25 cellular contexts compared by ENCODE assay signal in the genomic region with DNA sequence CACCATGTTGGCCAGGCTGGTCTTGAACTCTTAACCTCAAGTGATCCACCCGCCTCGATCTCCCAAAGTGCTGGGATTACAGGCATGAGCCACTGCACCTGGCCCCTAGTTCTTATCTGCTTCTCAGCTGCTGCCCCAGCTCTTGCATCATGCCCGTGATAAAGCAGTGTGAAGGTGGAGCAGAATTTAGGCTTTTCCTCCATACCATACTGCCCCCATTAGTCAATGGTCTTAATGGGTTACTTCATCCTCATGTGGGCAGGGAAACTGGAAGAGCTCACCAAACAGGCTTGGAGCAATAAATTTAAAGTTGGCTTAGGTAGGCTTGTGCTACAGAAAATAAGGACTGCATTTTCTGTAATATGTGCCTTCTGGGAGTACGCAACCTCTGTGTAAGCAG.
DNase-seq lines count a peak whose midpoint lies in the region; ATAC-seq and TF ChIP-seq lines count a peak whose summit lies in the region.
"Had no signal": no experiment of that assay in that cellular context is flagged by ENCODE, and none has a peak within 500 bp of the region (broad histone marks: within the 10 kb centered on the region; RNA-seq: fewer than 3 reads in every experiment).

No MANE protein-coding gene starts in this region.

- DNase-seq in ACHN (peak; percentile 5), GM23338 (ENCODE audit: low spot score) (peak; percentile 49), PC-3 (peak; percentile 26), fibroblast of mammary gland (ENCODE audit: low read depth) (peak; percentile 35), amygdala (lab: John Stamatoyannopoulos, UW) (no peak), right cardiac atrium (no peak)
- DNase-seq in activated effector memory CD4-positive, alpha-beta T cell treated with Interleukin-2 at 50 U/mL for 16 hours: no peak
- DNase-seq: activated CD4-positive, alpha-beta T cell treated with anti-CD3 and anti-CD28 coated beads for 36 hours; activated gamma-delta T cell; aorta; CD8-positive, alpha-beta memory T cell; colonic mucosa; GDM1; head of caudate nucleus; kidney glomerular epithelial cell; NCI-H1105 treated with DMSO at 0.1 percent for 48 hours; NCI-H345; stomach; T1000 had no signal

- no TSS peak for BruUV-seq in PC-3 (replicated peaks; lab: Mats Ljungman, UMichigan)

- H3K9me2 ChIP-seq in GM23338 (ENCODE audit: insufficient read depth) (peaks cover 17% of the 10 kb centered on the region; the same call in 1 of the 2 replicates), PC-3 (replicated peaks; ENCODE audit: low read length) (no peaks in the 10 kb centered on the region)

- H3K4me3 ChIP-seq in GM23338 (no peak overlapping the region), PC-3 (ENCODE audit: low read length) (no peak overlapping the region), fibroblast of mammary gland (ENCODE audit: control insufficient read depth, low read depth, low read length) (no peak overlapping the region), right cardiac atrium (ENCODE audit: low read length) (no peak overlapping the region)
- H3K4me3 ChIP-seq: colonic mucosa, SJSA1, stomach had no signal

- CTCF ChIA-PET in PC-3 (lab: Charles Lee): no interaction called here

- H3K79me2 ChIP-seq in GM23338 (replicated peaks; ENCODE audit: insufficient read depth) (no peaks in the 10 kb centered on the region), PC-3 (ENCODE audit: low read length) (no peaks in the 10 kb centered on the region)

- no peak overlapping the region for H3K4me3 Mint-ChIP-seq in GM23338
- H3K4me3 Mint-ChIP-seq: activated CD4-positive, alpha-beta T cell treated with anti-CD3 and anti-CD28 coated beads for 36 hours; CD8-positive, alpha-beta memory T cell; mesothelial cell of epicardium; neural crest cell had no signal

- H3K27me3 ChIP-seq in GM23338 (ENCODE audit: insufficient read depth) (no peaks in the 10 kb centered on the region), PC-3 (ENCODE audit: low read length) (no peaks in the 10 kb centered on the region), right cardiac atrium (ENCODE audit: control insufficient read depth, insufficient read depth) (no peaks in the 10 kb centered on the region)
- H3K27me3 ChIP-seq: colonic mucosa, SJSA1, stomach had no signal

- intact Hi-C loops in PC-3 (cut with micrococcal nuclease) (no loop called here), right cardiac atrium (cut with DNase I) (no loop called here)

- H3K9ac ChIP-seq in PC-3 (ENCODE audit: low read length): no peak overlapping the region

- peaks cover under 1% of the 10 kb centered on the region; the same call in 2 of the 3 replicates for H3K4me1 Mint-ChIP-seq in GM23338
- H3K4me1 Mint-ChIP-seq: activated CD4-positive, alpha-beta T cell treated with anti-CD3 and anti-CD28 coated beads for 36 hours; CD8-positive, alpha-beta memory T cell; mesothelial cell of epicardium had no signal

- H4K20me1 ChIP-seq in GM23338 (replicated peaks; ENCODE audit: insufficient read depth): no peaks in the 10 kb centered on the region
- no peaks in the 10 kb centered on the region for H4K20me1 ChIP-seq in PC-3 (ENCODE audit: low read length)

- H2AFZ ChIP-seq in GM23338: no peak overlapping the region
- H2AFZ ChIP-seq in PC-3 (ENCODE audit: low read length): no peak overlapping the region

- in situ Hi-C loops in ACHN (cut with HindIII; ENCODE audit: low pct_ligation_motif_present, low pct_unique_long_range_greater_than_20kb, low sequenced_read_pairs): no loop called here

- no peaks in the 10 kb centered on the region for H3K9me3 ChIP-seq in PC-3 (ENCODE audit: low read length)
- H3K9me3 ChIP-seq in right cardiac atrium (ENCODE audit: control insufficient read depth, low read length): no peaks in the 10 kb centered on the region
- H3K9me3 ChIP-seq: colonic mucosa, SJSA1, stomach had no signal

- H3K9me3 Mint-ChIP-seq in GM23338: no peaks in the 10 kb centered on the region
- H3K9me3 Mint-ChIP-seq: mesothelial cell of epicardium, neural crest cell had no signal

- H3K27ac Mint-ChIP-seq in GM23338: no peak overlapping the region
- H3K27ac Mint-ChIP-seq: activated CD4-positive, alpha-beta T cell treated with anti-CD3 and anti-CD28 coated beads for 36 hours; CD8-positive, alpha-beta memory T cell; mesothelial cell of epicardium had no signal

- H3K36me3 Mint-ChIP-seq in GM23338 (ENCODE audit: low read depth): no peaks in the 10 kb centered on the region
- H3K36me3 Mint-ChIP-seq: CD8-positive, alpha-beta memory T cell; mesothelial cell of epicardium had no signal

- 77% methylated on average over 4 of the region's 4 CpGs for WGBS in right cardiac atrium

- H3K27ac ChIP-seq in GM23338 (ENCODE audit: low read depth): no peak overlapping the region
- no peak overlapping the region for H3K27ac ChIP-seq in PC-3 (ENCODE audit: low read length)
- H3K27ac ChIP-seq in right cardiac atrium (ENCODE audit: low read length): no peak overlapping the region
- H3K27ac ChIP-seq: colonic mucosa, epithelial cell of prostate, SJSA1, stomach had no signal

- POLR2A ChIA-PET in PC-3 (lab: Charles Lee; ENCODE audit: unreplicated experiment): no interaction called here

- no peaks in the 10 kb centered on the region for H3F3A ChIP-seq in GM23338 (replicated peaks; ENCODE audit: low read depth)
- H3F3A ChIP-seq in PC-3 (ENCODE audit: low read length, unreplicated experiment): no peaks in the 10 kb centered on the region

- H3K27me3 Mint-ChIP-seq in GM23338 (ENCODE audit: insufficient read depth, low read depth, poor library complexity): no peaks in the 10 kb centered on the region
- H3K27me3 Mint-ChIP-seq: activated CD4-positive, alpha-beta T cell treated with anti-CD3 and anti-CD28 coated beads for 36 hours had no signal

- H3K4me2 ChIP-seq in GM23338 (no peak overlapping the region), PC-3 (ENCODE audit: low read length) (no peak overlapping the region)

- peak; percentile 23 to 51; a peak in 3 of 4 replicates for TF ChIP-seq CTCF in GM23338 (conservative IDR thresholded peaks at IDR 0.05; ENCODE audit: low read depth in 2 of 2)
- TF ChIP-seq CTCF in PC-3 (conservative IDR thresholded peaks at IDR 0.05; ENCODE audit: low read depth, low read length): 0 out of 2 replicates have a peak, but pooled peaks have one; percentile 11
- TF ChIP-seq CTCF in fibroblast of mammary gland (conservative IDR thresholded peaks at IDR 0.05; ENCODE audit: control insufficient read depth, insufficient read depth, low read depth, low read length): no peak

- H3K36me3 ChIP-seq in GM23338 (ENCODE audit: insufficient read depth) (no peaks in the 10 kb centered on the region), PC-3 (ENCODE audit: low read depth, low read length) (no peaks in the 10 kb centered on the region)
- H3K36me3 ChIP-seq: colonic mucosa, SJSA1, stomach had no signal

- ATAC-seq in GM23338: peak; percentile 42
- no peak for ATAC-seq in PC-3
- no peak for ATAC-seq in GM18498 (IDR thresholded peaks at IDR 0.05; ENCODE audit: unreplicated experiment)
- ATAC-seq in right cardiac atrium: no peak
- ATAC-seq: activated CD4-positive, alpha-beta T cell treated with anti-CD3 and anti-CD28 coated beads for 36 hours; HepG2 had no signal

- no peaks in the 10 kb centered on the region for H3K4me1 ChIP-seq in GM23338 (ENCODE audit: insufficient read depth)
- no peaks in the 10 kb centered on the region for H3K4me1 ChIP-seq in PC-3 (ENCODE audit: insufficient read depth, low read length)
- no peaks in the 10 kb centered on the region for H3K4me1 ChIP-seq in right cardiac atrium (ENCODE audit: control insufficient read depth, insufficient read depth, low read length)
- H3K4me1 ChIP-seq: colonic mucosa, SJSA1, stomach had no signal

TF ChIP-seq in GM23338, 12 proteins besides CTCF, POLR2A, EP300 and RAD21 (continues in another document):
- TF ChIP-seq, protein P1, sequence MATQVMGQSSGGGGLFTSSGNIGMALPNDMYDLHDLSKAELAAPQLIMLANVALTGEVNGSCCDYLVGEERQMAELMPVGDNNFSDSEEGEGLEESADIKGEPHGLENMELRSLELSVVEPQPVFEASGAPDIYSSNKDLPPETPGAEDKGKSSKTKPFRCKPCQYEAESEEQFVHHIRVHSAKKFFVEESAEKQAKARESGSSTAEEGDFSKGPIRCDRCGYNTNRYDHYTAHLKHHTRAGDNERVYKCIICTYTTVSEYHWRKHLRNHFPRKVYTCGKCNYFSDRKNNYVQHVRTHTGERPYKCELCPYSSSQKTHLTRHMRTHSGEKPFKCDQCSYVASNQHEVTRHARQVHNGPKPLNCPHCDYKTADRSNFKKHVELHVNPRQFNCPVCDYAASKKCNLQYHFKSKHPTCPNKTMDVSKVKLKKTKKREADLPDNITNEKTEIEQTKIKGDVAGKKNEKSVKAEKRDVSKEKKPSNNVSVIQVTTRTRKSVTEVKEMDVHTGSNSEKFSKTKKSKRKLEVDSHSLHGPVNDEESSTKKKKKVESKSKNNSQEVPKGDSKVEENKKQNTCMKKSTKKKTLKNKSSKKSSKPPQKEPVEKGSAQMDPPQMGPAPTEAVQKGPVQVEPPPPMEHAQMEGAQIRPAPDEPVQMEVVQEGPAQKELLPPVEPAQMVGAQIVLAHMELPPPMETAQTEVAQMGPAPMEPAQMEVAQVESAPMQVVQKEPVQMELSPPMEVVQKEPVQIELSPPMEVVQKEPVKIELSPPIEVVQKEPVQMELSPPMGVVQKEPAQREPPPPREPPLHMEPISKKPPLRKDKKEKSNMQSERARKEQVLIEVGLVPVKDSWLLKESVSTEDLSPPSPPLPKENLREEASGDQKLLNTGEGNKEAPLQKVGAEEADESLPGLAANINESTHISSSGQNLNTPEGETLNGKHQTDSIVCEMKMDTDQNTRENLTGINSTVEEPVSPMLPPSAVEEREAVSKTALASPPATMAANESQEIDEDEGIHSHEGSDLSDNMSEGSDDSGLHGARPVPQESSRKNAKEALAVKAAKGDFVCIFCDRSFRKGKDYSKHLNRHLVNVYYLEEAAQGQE (IDR thresholded peaks at IDR 0.05; ENCODE audit: unreplicated experiment): no peak
- TF ChIP-seq ZNF114 (CRISPR knock-in tag; IDR thresholded peaks at IDR 0.05) (no peak), CREB1 (CRISPR knock-in tag; IDR thresholded peaks at IDR 0.05; ENCODE audit: low read depth) (no peak), POLR2AphosphoS5 (IDR thresholded peaks at IDR 0.05; ENCODE audit: low read depth) (no peak), STAT1 (IDR thresholded peaks at IDR 0.05; ENCODE audit: unreplicated experiment) (no peak), EZH2phosphoT487 (IDR thresholded peaks at IDR 0.05; ENCODE audit: unreplicated experiment) (no peak), EZH2 (IDR thresholded peaks at IDR 0.05; ENCODE audit: low read depth, unreplicated experiment) (no peak)
- TF ChIP-seq, protein P2, sequence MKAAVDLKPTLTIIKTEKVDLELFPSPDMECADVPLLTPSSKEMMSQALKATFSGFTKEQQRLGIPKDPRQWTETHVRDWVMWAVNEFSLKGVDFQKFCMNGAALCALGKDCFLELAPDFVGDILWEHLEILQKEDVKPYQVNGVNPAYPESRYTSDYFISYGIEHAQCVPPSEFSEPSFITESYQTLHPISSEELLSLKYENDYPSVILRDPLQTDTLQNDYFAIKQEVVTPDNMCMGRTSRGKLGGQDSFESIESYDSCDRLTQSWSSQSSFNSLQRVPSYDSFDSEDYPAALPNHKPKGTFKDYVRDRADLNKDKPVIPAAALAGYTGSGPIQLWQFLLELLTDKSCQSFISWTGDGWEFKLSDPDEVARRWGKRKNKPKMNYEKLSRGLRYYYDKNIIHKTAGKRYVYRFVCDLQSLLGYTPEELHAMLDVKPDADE (IDR thresholded peaks at IDR 0.05): no peak

Comparison
In these comparisons a context has a peak if more than half of its experiments do, and no peak if none do; other contexts are left out.
1. DNase-seq: peak in ACHN (single experiment), GM23338 (single experiment), PC-3 (single experiment) and fibroblast of mammary gland (single experiment); none in activated effector memory CD4-positive, alpha-beta T cell treated with Interleukin-2 at 50 U/mL for 16 hours (single experiment), amygdala (0 of 56) and right cardiac atrium (0 of 3).